Comparison of ENCODE assay signal across 8 cellular contexts in genomic region chr1:111448918-111449702, GRCh38. TPM values are rescaled to one million over a fixed set of nuclear protein-coding genes. Genes with fewer than 3 reads are reported as not detected.
DNase-seq lines count a peak whose midpoint lies in the region; ATAC-seq, FAIRE-seq and TF ChIP-seq lines count a peak whose summit lies in the region.

ATP5PB (plus strand) TSS chr1:111449464; CDS start chr1:111449542, 78 bp downstream.
WDR77 (minus strand) TSS chr1:111449256; CDS start chr1:111449169, 87 bp downstream.

- H3K36me3 ChIP-seq in BE2C, result peaks cover 51% of the 10 kb centered on the region

- TF ChIP-seq CTCF in BE2C (IDR thresholded peaks at IDR 0.05; ENCODE audit: low read depth, low read length), result no peak

- no peaks in the 10 kb centered on the region for H3K27me3 ChIP-seq in BE2C

- peak within 1 kb of the TSS; percentile 98 for H3K4me3 ChIP-seq in BE2C (ENCODE audit: low read depth, low read length)

- H3K9me3 ChIP-seq in BE2C, result no peaks in the 10 kb centered on the region

- DNase-seq in BE2C (peak; percentile 95), GM19240 (ENCODE audit: insufficient read length, low spot score) (peak; percentile 85), NCI-H526 (lab: John Stamatoyannopoulos, UW) (peak; percentile 99 to 100), kidney glomerular epithelial cell (lab: John Stamatoyannopoulos, UW) (peak; percentile 99)
- DNase-seq in activated CD4-positive, alpha-beta T cell treated with anti-CD3 and anti-CD28 coated beads for 48 hours, result peak; percentile 92
- DNase-seq in stimulated activated CD4-positive, alpha-beta T cell treated with anti-CD3 and anti-CD28 coated beads, Interleukin-1b, Interleukin-23, amount 100 ng/mL, for 1 hour (ENCODE audit: low read depth in 2 of 2), result peak; percentile 58 to 80

- H3K4me1 ChIP-seq in BE2C, result peaks cover 8% of the 10 kb centered on the region

- peak; percentile 87 for ATAC-seq in HG03460 (IDR thresholded peaks at IDR 0.05; ENCODE audit: unreplicated experiment)

- peak; percentile 66 for FAIRE-seq in colon (lab: Jason Lieb, UNC)

RNA-seq across cellular contexts. Expression of gene ATP5PB, which starts in this region (rescaled TPM):
- polyA plus RNA-seq in BE2C (2012; ENCODE audit: insufficient read depth, insufficient read length, low read depth), result 558 TPM

RNA-seq across cellular contexts. Expression of gene WDR77, which starts in this region (rescaled TPM):
- 64.6 TPM for polyA plus RNA-seq in BE2C (2012; ENCODE audit: insufficient read depth, insufficient read length, low read depth)

Comparison
In these comparisons a context has a peak if more than half of its experiments do, and no peak if none do; other contexts are left out.
1. Peak in every context shown above with its lines: DNase-seq, ATAC-seq and H3K4me3 ChIP-seq.